In genomic region chr11:62108017-62108750, GRCh38 we compare ENCODE assay signal across 9 cellular contexts. TPM values are rescaled to one million over a fixed set of nuclear protein-coding genes. Genes with fewer than 3 reads are reported as not detected.
DNase-seq lines count a peak whose midpoint lies in the region; ATAC-seq, FAIRE-seq and TF ChIP-seq lines count a peak whose summit lies in the region.
"Had no signal": no experiment of that assay in that cellular context is flagged by ENCODE, and none has a peak within 500 bp of the region (broad histone marks: within the 10 kb centered on the region; RNA-seq: fewer than 3 reads in every experiment).

No MANE protein-coding gene starts in this region.

- TF ChIP-seq RAD21 in K562 (CRISPR knock-in tag; conservative IDR thresholded peaks at IDR 0.05 in 1 of 2, IDR thresholded peaks at IDR 0.05 in 1 of 2) = peak; percentile 92

- FAIRE-seq in K562 (lab: Jason Lieb, UNC) = peak; percentile 79

- H3K4me3 ChIP-seq in NT2/D1 (ENCODE audit: insufficient read length, low read depth) = no peak overlapping the region
- no peak overlapping the region for H3K4me3 ChIP-seq in K562
- H3K4me3 ChIP-seq in aorta (ENCODE audit: low read length in 2 of 2) = no peak overlapping the region
- H3K4me3 ChIP-seq: BLaER1 treated with 17β-estradiol and CSF1 and Interleukin-3, amounts not matched to agents 10 nM and 100 nM had no signal

- TF ChIP-seq EP300 in K562 (IDR thresholded peaks at IDR 0.05; ENCODE audit: low read length) = no peak

- intact Hi-C loops in K562 (cut with micrococcal nuclease) = loop anchor here (1.0 to 5.0 kb wide), 4 partner anchors 159 to 361 kb away; no protein-coding TSS in a partner anchor
- intact Hi-C loops in aorta (cut with DNase I) = loop anchor here (2.0 to 5.0 kb wide), 8 partner anchors 136 to 526 kb away; partner anchors contain the start of genes FTH1 (in 1 of the 2) and SYT7 (in 1 of the 2)

- peak; percentile 74 to 92 (median 79) for TF ChIP-seq CTCF in K562 (IDR thresholded peaks at IDR 0.05 in 2 of 3, conservative IDR thresholded peaks at IDR 0.05 in 1 of 3; ENCODE audit: insufficient read depth in 2 of 3, low read depth in 1 of 3, low read length in 3 of 3)

- TF ChIP-seq POLR2A in K562 (conservative IDR thresholded peaks at IDR 0.05) = no peak

- peaks cover 3% of the 10 kb centered on the region for H3K4me1 ChIP-seq in NT2/D1 (ENCODE audit: insufficient read depth, insufficient read length)
- H3K4me1 ChIP-seq in K562 (replicated peaks in 1 of 2; ENCODE audit: control insufficient read depth in 2 of 2, insufficient read depth in 2 of 2, low read length in 2 of 2) = peaks cover 7 to 16% of the 10 kb centered on the region in 2 experiments
- H3K4me1 ChIP-seq in aorta (ENCODE audit: control insufficient read depth in 1 of 2, insufficient read depth in 2 of 2, low read length in 2 of 2) = peaks cover 3 to 6% of the 10 kb centered on the region in 2 donors

- H2AFZ ChIP-seq in K562 (ENCODE audit: low read depth, low read length) = no peak overlapping the region

- BruUV-seq in K562 (replicated peaks; lab: Mats Ljungman, UMichigan) = no TSS peak

- in situ Hi-C loops in K562 (cut with MboI) = loop anchor here (5.0 kb wide), 2 partner anchors 211 to 306 kb away; no protein-coding TSS in a partner anchor

- no peaks in the 10 kb centered on the region for H3K9me1 ChIP-seq in K562 (ENCODE audit: control insufficient read depth, insufficient read depth, low read length)

- H3K9ac ChIP-seq in NT2/D1 (ENCODE audit: insufficient read length, low read depth) (no peak overlapping the region), K562 (ENCODE audit: insufficient read depth in 1 of 2, low read depth in 2 of 2, low read length in 2 of 2) (peak overlapping the region in 1 of 2 experiments; percentile 54; a peak in 1 of 4 replicates)

- H3K27me3 ChIP-seq in NT2/D1 (ENCODE audit: insufficient read depth, insufficient read length) (no peaks in the 10 kb centered on the region), K562 (ENCODE audit: control insufficient read depth in 2 of 2, insufficient read depth in 2 of 2, low read length in 2 of 2) (no peaks in the 10 kb centered on the region), aorta (ENCODE audit: control insufficient read depth in 1 of 2, insufficient read depth in 2 of 2, low read length in 1 of 2) (no peaks in the 10 kb centered on the region)
- H3K27me3 ChIP-seq: BLaER1 treated with 17β-estradiol and CSF1 and Interleukin-3, amounts not matched to agents 10 nM and 100 nM had no signal

- WGBS in K562 (ENCODE audit: insufficient coverage, low coverage, missing lambda C conversion rate) = 24% methylated on average over 14 of the region's 14 CpGs
- 36 to 41% methylated on average over 14 of the region's 14 CpGs for WGBS in aorta, 2 donors

- H3K4me2 ChIP-seq in K562 (ENCODE audit: insufficient read depth, low read length) = no peak overlapping the region

- no peaks in the 10 kb centered on the region for H3K36me3 ChIP-seq in NT2/D1 (ENCODE audit: insufficient read depth, insufficient read length, low read length)
- H3K36me3 ChIP-seq in K562 (ENCODE audit: control insufficient read depth, insufficient read depth, low read length) = no peaks in the 10 kb centered on the region
- no peaks in the 10 kb centered on the region for H3K36me3 ChIP-seq in aorta (ENCODE audit: control insufficient read depth in 1 of 2, insufficient read depth in 2 of 2, low read length in 1 of 2)
- H3K36me3 ChIP-seq: BLaER1 treated with 17β-estradiol and CSF1 and Interleukin-3, amounts not matched to agents 10 nM and 100 nM had no signal

- DNase-seq in NCI-H524 (lab: John Stamatoyannopoulos, UW) (peak; percentile 30 to 72), NCI-H524 treated with DMSO at 0.1 percent for 48 hours (lab: John Stamatoyannopoulos, UW) (no peak), HUDEP-2 (lab: John Stamatoyannopoulos, UW; ENCODE audit: unreplicated experiment in 76 of 76) (peak in 39 of 76 experiments; percentile 2 to 64 (median 35)), NT2/D1 (ENCODE audit: low read depth, low spot score) (peak; percentile 58), K562 (ENCODE audit: extremely low read depth in 1 of 4, low spot score in 3 of 4) (peak; percentile 44 to 80 (median 48)), inferior parietal cortex (ENCODE audit: extremely low spot score) (peak; percentile 91), superior temporal gyrus (ENCODE audit: extremely low spot score) (peak; percentile 95), aorta (no peak)

- POLR2A ChIA-PET in K562 (lab: Yijun Ruan, JAX) = interaction anchor here (0.6 to 8.0 kb wide), 18 partner anchors 7 to 315 kb away, joined by 3 to 110 read pairs (median 4); partner anchors contain the start of genes FEN1, FTH1, INCENP and TMEM258

- H3K27ac ChIP-seq in K562 (ENCODE audit: extremely low read depth, low read depth, low read length) (no peak overlapping the region), aorta (ENCODE audit: low read depth in 1 of 2, low read length in 2 of 2) (no peak overlapping the region)

- ATAC-seq in K562 (peak; percentile 74), aorta (ENCODE audit: low FRiP score) (no peak)

- no peaks in the 10 kb centered on the region for H3K79me2 ChIP-seq in K562 (ENCODE audit: control insufficient read depth, insufficient read depth, low read length)

- CTCF ChIA-PET in K562 (lab: Yijun Ruan, JAX; ENCODE audit: low intra/inter-chr PET ratio) = interaction anchor here (0.6 to 5.4 kb wide), 6 partner anchors 26 to 311 kb away, joined by 3 to 51 read pairs (median 8); no protein-coding TSS in a partner anchor

- no peaks in the 10 kb centered on the region for H4K20me1 ChIP-seq in K562 (replicated peaks; ENCODE audit: control insufficient read depth, insufficient read depth, low read length)
- H4K20me1 ChIP-seq: BLaER1 treated with 17β-estradiol and CSF1 and Interleukin-3, amounts not matched to agents 10 nM and 100 nM had no signal

- H3K9me3 ChIP-seq in NT2/D1 (ENCODE audit: insufficient read depth, low read length) (peaks cover 4% of the 10 kb centered on the region; the same call in 1 of the 2 replicates), K562 (replicated peaks; ENCODE audit: control insufficient read depth, insufficient read depth, low read depth, low read length) (no peaks in the 10 kb centered on the region), aorta (ENCODE audit: control insufficient read depth, low read length) (no peaks in the 10 kb centered on the region)

TF ChIP-seq in K562, 482 proteins besides CTCF, POLR2A, EP300 and RAD21 (continues in another document):
- TF ChIP-seq MEF2D (tag; conservative IDR thresholded peaks at IDR 0.05; ENCODE audit: low read depth) (no peak), ZFX (CRISPR knock-in tag; IDR thresholded peaks at IDR 0.05) (peak; percentile 56), JUND (IDR thresholded peaks at IDR 0.05; ENCODE audit: borderline replicate concordance, low read depth, low read length) (no peak), JUND (tag; IDR thresholded peaks at IDR 0.05; ENCODE audit: borderline replicate concordance, low read depth, low read length) (no peak), KLF10 (CRISPR knock-in tag; IDR thresholded peaks at IDR 0.05) (no peak), ZNF717 (CRISPR knock-in tag; IDR thresholded peaks at IDR 0.05) (no peak), STAG1 (CRISPR knock-in tag; IDR thresholded peaks at IDR 0.05; ENCODE audit: borderline replicate concordance) (peak; percentile 70; the same call in 1 of the 2 replicates), MAZ (CRISPR knock-in tag; conservative IDR thresholded peaks at IDR 0.05 in 1 of 2, IDR thresholded peaks at IDR 0.05 in 1 of 2) (peak in 1 of 2 experiments; percentile 43; a peak in 1 of 4 replicates), TEAD4 (IDR thresholded peaks at IDR 0.05; ENCODE audit: low read length) (peak; percentile 52; the same call in 1 of the 2 replicates), TEAD4 (CRISPR knock-in tag; IDR thresholded peaks at IDR 0.05; ENCODE audit: borderline replicate concordance) (no peak), FOS (IDR thresholded peaks at IDR 0.05; ENCODE audit: extremely low read depth, insufficient read length) (no peak), ETV1 (tag; conservative IDR thresholded peaks at IDR 0.05; ENCODE audit: low read depth) (0 out of 2 replicates have a peak, but pooled peaks have one; percentile 24), MAFF (IDR thresholded peaks at IDR 0.05; ENCODE audit: low read length) (no peak)
- TF ChIP-seq, protein P1, sequence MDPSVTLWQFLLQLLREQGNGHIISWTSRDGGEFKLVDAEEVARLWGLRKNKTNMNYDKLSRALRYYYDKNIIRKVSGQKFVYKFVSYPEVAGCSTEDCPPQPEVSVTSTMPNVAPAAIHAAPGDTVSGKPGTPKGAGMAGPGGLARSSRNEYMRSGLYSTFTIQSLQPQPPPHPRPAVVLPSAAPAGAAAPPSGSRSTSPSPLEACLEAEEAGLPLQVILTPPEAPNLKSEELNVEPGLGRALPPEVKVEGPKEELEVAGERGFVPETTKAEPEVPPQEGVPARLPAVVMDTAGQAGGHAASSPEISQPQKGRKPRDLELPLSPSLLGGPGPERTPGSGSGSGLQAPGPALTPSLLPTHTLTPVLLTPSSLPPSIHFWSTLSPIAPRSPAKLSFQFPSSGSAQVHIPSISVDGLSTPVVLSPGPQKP (CRISPR knock-in tag; IDR thresholded peaks at IDR 0.05) = no peak

RNA-seq across cellular contexts. Expression of gene INCENP, which starts 15.6 kb away (rescaled TPM):
- 77.0 and 104 TPM in 2 replicates for total RNA-seq in K562 (2011; cell fraction: chromatin; rRNA removed; ENCODE audit: low replicate concordance)
- total RNA-seq in K562 (2011; cell fraction: nucleolus; rRNA removed) = 49.2 and 49.6 TPM in 2 replicates
- 50.6 and 77.9 TPM in 2 replicates for total RNA-seq in K562 (2011; cell fraction: nucleoplasm; rRNA removed)
- total RNA-seq in K562 (2014; rRNA removed) (51.4 and 59.4 TPM in 2 replicates), K562 (2014; rRNA removed; fragmentation: Illumina TruSeq; extraction: Trizol) (25.0 and 35.2 TPM in 2 replicates), K562 (2015; rRNA removed; fragmentation: Illumina TruSeq; extraction: Trizol) (28.2 and 29.9 TPM in 2 replicates), K562 (2021) (78.1 and 97.9 TPM in 2 replicates), aorta (10 to 100 TPM; 17.8 to 19.8 TPM)
- polyA plus RNA-seq in K562 (2011; rRNA removed) (25.2 and 37.0 TPM in 2 replicates), K562 (2014; fragmentation: Illumina TruSeq; extraction: Trizol) (40.9 and 52.0 TPM in 2 replicates), K562 (2014; fragmentation: Nextera tagmentation; extraction: Ambion mirVana) (1 to 10 TPM; 1.1 to 3.3 TPM), K562 (2014; rRNA removed) (41.9 and 46.4 TPM in 2 replicates), aorta (1 to 10 TPM; 3.5 to 7.2 TPM)
- polyA plus RNA-seq in K562 (2011; cell fraction: cytosol; rRNA removed) = 28.9 and 42.0 TPM in 2 replicates
- polyA plus RNA-seq in K562 (2011; cell fraction: nucleus; rRNA removed) = 66.5 and 106 TPM in 2 replicates
- polyA plus RNA-seq in K562 (2012) = 39.2 and 41.6 TPM in 2 replicates
- 31.3 and 39.8 TPM in 2 replicates for polyA minus RNA-seq in K562 (2011; rRNA and poly(A)+ RNA removed)
- 62.3 and 71.7 TPM in 2 replicates for polyA minus RNA-seq in K562 (2011; cell fraction: cytosol; rRNA and poly(A)+ RNA removed)
- 29.8 and 46.9 TPM in 2 replicates for polyA minus RNA-seq in K562 (2011; cell fraction: nucleus; rRNA and poly(A)+ RNA removed)

Comparison
In these comparisons a context has a peak if more than half of its experiments do, and no peak if none do; other contexts are left out.
1. DNase-seq: peak in NCI-H524 (2 of 2), HUDEP-2 (39 of 76), NT2/D1 (single experiment), K562 (4 of 4), inferior parietal cortex (single experiment) and superior temporal gyrus (single experiment); none in NCI-H524 treated with DMSO at 0.1 percent for 48 hours (single experiment) and aorta (0 of 2).